Comparison of ENCODE assay signal across 19 cellular contexts in genomic region chr2:26715528-26716270, GRCh38. TPM values are rescaled to one million over a fixed set of nuclear protein-coding genes. Genes with fewer than 3 reads are reported as not detected.
DNase-seq lines count a peak whose midpoint lies in the region; ATAC-seq, FAIRE-seq and TF ChIP-seq lines count a peak whose summit lies in the region.
"Had no signal": no experiment of that assay in that cellular context is flagged by ENCODE, and none has a peak within 500 bp of the region (broad histone marks: within the 10 kb centered on the region; RNA-seq: fewer than 3 reads in every experiment).

No MANE protein-coding gene starts in this region.

- FAIRE-seq in HepG2 (lab: Jason Lieb, UNC) (no peak), H1 (lab: Jason Lieb, UNC) (no peak)
- FAIRE-seq: A204.1, G401.6, GM12892 had no signal

- H4K91ac ChIP-seq in H1 (replicated peaks; ENCODE audit: insufficient read length, low read length) (peak overlapping the region; percentile 32), neuronal stem cell (ENCODE audit: low read depth, low read length, poor library complexity) (no peak overlapping the region)

- no peak overlapping the region for H4K5ac ChIP-seq in H1 (ENCODE audit: insufficient read length, low read depth, low read length)

- H2BK5ac ChIP-seq in H1 (ENCODE audit: low read depth, low read length) (no peak overlapping the region), neuronal stem cell (ENCODE audit: low read length) (no peak overlapping the region)

- H3K9me3 ChIP-seq in HepG2 (ENCODE audit: low read length) (no peaks in the 10 kb centered on the region), right lobe of liver (no peaks in the 10 kb centered on the region), H1 (ENCODE audit: insufficient read depth in 2 of 2, low read depth in 1 of 2, low read length in 1 of 2) (no peaks in the 10 kb centered on the region), neuronal stem cell (replicated peaks in 1 of 2; ENCODE audit: control insufficient read depth in 2 of 2, insufficient read depth in 1 of 2, low read depth in 1 of 2, low read length in 2 of 2) (no peaks in the 10 kb centered on the region)
- H3K9me3 ChIP-seq: BE2C, HAP-1 had no signal

- in situ Hi-C loops in HepG2 (cut with HindIII; ENCODE audit: extremely low pct_ligation_motif_present, low pct_unique_long_range_greater_than_20kb): no loop called here

- H3K4ac ChIP-seq in H1 (replicated peaks; ENCODE audit: insufficient read length, low read depth, low read length) (no peak overlapping the region), neuronal stem cell (ENCODE audit: low read length) (no peak overlapping the region)

- TF ChIP-seq POLR2A in HepG2 (IDR thresholded peaks at IDR 0.05; ENCODE audit: insufficient read depth in 1 of 2, low read depth in 2 of 2, low read length in 2 of 2) (no peak), right lobe of liver (IDR thresholded peaks at IDR 0.05) (no peak), H1 (IDR thresholded peaks at IDR 0.05; ENCODE audit: control extremely low read depth in 1 of 2, low read depth in 2 of 2, low read length in 2 of 2) (no peak)

- H3K4me1 ChIP-seq in HepG2 (ENCODE audit: insufficient read depth, low read length): peaks cover 11% of the 10 kb centered on the region
- H3K4me1 ChIP-seq in right lobe of liver: peaks cover 0 to 13% (median 6%) of the 10 kb centered on the region in 4 donors
- peaks cover 0 to 6% (median 2%) of the 10 kb centered on the region in 4 experiments; a peak in 4 of 7 replicates for H3K4me1 ChIP-seq in H1 (replicated peaks in 1 of 4; ENCODE audit: control insufficient read depth in 3 of 4, insufficient read depth in 4 of 4, low read length in 3 of 4)
- H3K4me1 ChIP-seq in neuronal stem cell (ENCODE audit: control insufficient read depth in 2 of 2, insufficient read depth in 1 of 2, low read depth in 1 of 2, low read length in 2 of 2): peaks cover 3 to 5% of the 10 kb centered on the region in 2 donors
- H3K4me1 ChIP-seq: HAP-1 had no signal

- no peak overlapping the region for H3K4me2 ChIP-seq in HepG2 (ENCODE audit: low read depth, low read length)
- no peak overlapping the region for H3K4me2 ChIP-seq in H1 (ENCODE audit: insufficient read depth in 1 of 2, low read depth in 2 of 2, low read length in 2 of 2)
- no peak overlapping the region for H3K4me2 ChIP-seq in neuronal stem cell (ENCODE audit: insufficient read depth, low read length, poor library complexity, severe bottlenecking)

- POLR2A ChIA-PET in HepG2 (lab: Yijun Ruan, JAX): no interaction called here
- POLR2A ChIA-PET in H1 (lab: Charles Lee; ENCODE audit: partially characterized antibody): interaction anchor here (0.8 kb wide), 1 partner anchor 14 kb away, joined by 3 read pairs; no protein-coding TSS in a partner anchor

- CTCF ChIA-PET in HepG2 (lab: Yijun Ruan, JAX; ENCODE audit: low intra/inter-chr PET ratio, low total read pairs): no interaction called here
- CTCF ChIA-PET in H1 (lab: Charles Lee; ENCODE audit: partially characterized antibody): interaction anchor here (1.2 kb wide), 1 partner anchor 18 kb away, joined by 3 read pairs; no protein-coding TSS in a partner anchor

- no peak overlapping the region for H3K9ac ChIP-seq in HepG2 (ENCODE audit: insufficient read depth, low read depth, low read length)
- H3K9ac ChIP-seq in H1 (replicated peaks in 1 of 4; ENCODE audit: extremely low read depth in 1 of 4, low read depth in 3 of 4, low read length in 3 of 4): no peak overlapping the region
- no peak overlapping the region for H3K9ac ChIP-seq in neuronal stem cell (ENCODE audit: low read depth, low read length, poor library complexity)

- DNase-seq in HepG2 (ENCODE audit: low spot score): no peak
- no peak for DNase-seq in right lobe of liver
- no peak for DNase-seq in H1 (ENCODE audit: low read depth in 1 of 2, low spot score in 2 of 2)
- no peak for DNase-seq in neuronal stem cell (ENCODE audit: low spot score)
- DNase-seq in activated naive CD4-positive, alpha-beta T cell treated with Interleukin-2 at 50 U/mL for 16 hours: no peak
- DNase-seq in HuH-7.5 (ENCODE audit: low spot score): no peak
- DNase-seq: BE2C; CD4-positive, alpha-beta memory T cell; DMS153; DMS79 treated with DMSO at 0.1 percent for 48 hours; EL; GOT3 had no signal

- ATAC-seq in HepG2: no peak
- no peak for ATAC-seq in right lobe of liver
- no peak for ATAC-seq in activated CD4-positive, CD25-positive, alpha-beta regulatory T cell treated with anti-CD3 and anti-CD28 coated beads, Interleukin-2, amount 50 U/mL, for 24 hours

- H3K14ac ChIP-seq in H1 (ENCODE audit: insufficient read length) (no peak overlapping the region), neuronal stem cell (ENCODE audit: low read length) (no peak overlapping the region)

- WGBS in HepG2 (ENCODE audit: low lambda C conversion rate): 18% methylated on average over 10 of the region's 13 CpGs
- 67% methylated on average over 3 of the region's 13 CpGs for WGBS in right lobe of liver (ENCODE audit: insufficient coverage, low coverage, low lambda C conversion rate, missing lambda C conversion rate)
- WGBS in H1 (ENCODE audit: extremely low coverage in 1 of 2, insufficient coverage in 1 of 2, insufficient read length in 1 of 2, insufficient replicate concordance in 2 of 2, low coverage in 1 of 2, low lambda C conversion rate in 2 of 2, missing lambda C conversion rate in 1 of 2), 2 experiments: 84% methylated on average over 13 of the region's 13 CpGs; no CpG with 5 or more reads in 1 of the 2 experiments
- no CpG with 5 or more reads among the region's 13 CpGs for WGBS in neuronal stem cell (ENCODE audit: extremely low coverage in 2 of 2, insufficient read length in 2 of 2, insufficient replicate concordance in 1 of 2), 2 donors

- no TSS peak for BruUV-seq in HepG2 (replicated peaks; lab: Mats Ljungman, UMichigan)

- H3K56ac ChIP-seq in H1 (replicated peaks; ENCODE audit: insufficient read length, low read depth, low read length): no peak overlapping the region

- H3K18ac ChIP-seq in H1 (ENCODE audit: extremely low read depth, low read length) (no peak overlapping the region), neuronal stem cell (ENCODE audit: low read length) (peak overlapping the region; percentile 15)

- H4K8ac ChIP-seq in H1 (ENCODE audit: extremely low read depth, insufficient read depth, low read length): no peak overlapping the region
- no peak overlapping the region for H4K8ac ChIP-seq in neuronal stem cell (ENCODE audit: low read depth, low read length)

- H2BK12ac ChIP-seq in H1 (ENCODE audit: low read depth, low read length) (no peak overlapping the region), neuronal stem cell (ENCODE audit: low read length) (no peak overlapping the region)

- TF ChIP-seq RAD21 in HepG2 (CRISPR knock-in tag; IDR thresholded peaks at IDR 0.05) (no peak), H1 (IDR thresholded peaks at IDR 0.05 in 1 of 2, conservative IDR thresholded peaks at IDR 0.05 in 1 of 2; ENCODE audit: low read depth in 2 of 2, low read length in 2 of 2) (no peak)

- no peaks in the 10 kb centered on the region; the same call in 1 of the 2 replicates for H3K23me2 ChIP-seq in H1 (ENCODE audit: low read depth, low read length)

- H3K79me2 ChIP-seq in HepG2 (ENCODE audit: insufficient read depth, low read length) (no peaks in the 10 kb centered on the region), H1 (ENCODE audit: control insufficient read depth in 1 of 2, insufficient read depth in 2 of 2, low read length in 2 of 2) (no peaks in the 10 kb centered on the region)

- no peaks in the 10 kb centered on the region for H3K36me3 ChIP-seq in HepG2 (replicated peaks in 1 of 2; ENCODE audit: control insufficient read depth in 1 of 2, insufficient read depth in 2 of 2, low read length in 2 of 2)
- H3K36me3 ChIP-seq in right lobe of liver: no peaks in the 10 kb centered on the region
- no peaks in the 10 kb centered on the region for H3K36me3 ChIP-seq in H1 (ENCODE audit: control insufficient read depth in 2 of 4, insufficient read depth in 4 of 4, low read length in 3 of 4)
- no peaks in the 10 kb centered on the region for H3K36me3 ChIP-seq in neuronal stem cell (replicated peaks in 1 of 2; ENCODE audit: control insufficient read depth in 2 of 2, insufficient read depth in 2 of 2, low read length in 2 of 2)
- H3K36me3 ChIP-seq: BE2C, HAP-1 had no signal

- H3K23ac ChIP-seq in H1 (ENCODE audit: insufficient read length) (no peak overlapping the region), neuronal stem cell (ENCODE audit: low read depth, low read length, poor library complexity) (no peak overlapping the region)

- H2BK20ac ChIP-seq in H1 (ENCODE audit: low read length): no peak overlapping the region

- TF ChIP-seq EP300 in HepG2 (IDR thresholded peaks at IDR 0.05; ENCODE audit: low read depth in 2 of 2, low read length in 2 of 2) (no peak), HepG2 (CRISPR knock-in tag; IDR thresholded peaks at IDR 0.05; ENCODE audit: borderline replicate concordance) (no peak), H1 (IDR thresholded peaks at IDR 0.05; ENCODE audit: borderline replicate concordance in 1 of 2, low read depth in 2 of 2, low read length in 2 of 2) (no peak)

- H2BK15ac ChIP-seq in H1 (ENCODE audit: low read length) (no peak overlapping the region), neuronal stem cell (ENCODE audit: low read length) (no peak overlapping the region)

- no peaks in the 10 kb centered on the region for H4K20me1 ChIP-seq in HepG2 (ENCODE audit: insufficient read depth, low read length)
- H4K20me1 ChIP-seq in H1 (replicated peaks in 1 of 2; ENCODE audit: control insufficient read depth in 1 of 2, insufficient read depth in 2 of 2, low read length in 2 of 2): no peaks in the 10 kb centered on the region

- H3K79me1 ChIP-seq in H1 (ENCODE audit: low read depth, low read length) (no peaks in the 10 kb centered on the region), neuronal stem cell (ENCODE audit: low read depth, low read length) (no peaks in the 10 kb centered on the region)

- H2AFZ ChIP-seq in HepG2 (ENCODE audit: low read length) (no peak overlapping the region), H1 (ENCODE audit: low read length) (no peak overlapping the region), neuronal stem cell (ENCODE audit: low read length) (no peak overlapping the region)

- H2BK120ac ChIP-seq in H1 (replicated peaks; ENCODE audit: low read depth, low read length): no peak overlapping the region
- H2BK120ac ChIP-seq in neuronal stem cell (ENCODE audit: low read depth, low read length): no peak overlapping the region

- no peak overlapping the region for H2AK5ac ChIP-seq in H1 (ENCODE audit: low read depth, low read length)
- H2AK5ac ChIP-seq in neuronal stem cell (ENCODE audit: low read depth, low read length): no peak overlapping the region

- no peak overlapping the region for H3K4me3 ChIP-seq in HepG2 (replicated peaks in 1 of 3; ENCODE audit: insufficient read depth in 1 of 3, low read depth in 2 of 3, low read length in 3 of 3)
- no peak overlapping the region for H3K4me3 ChIP-seq in right lobe of liver
- no peak overlapping the region for H3K4me3 ChIP-seq in H1 (ENCODE audit: extremely low read depth in 1 of 4, insufficient read depth in 2 of 4, low read depth in 3 of 4, low read length in 4 of 4)
- H3K4me3 ChIP-seq in neuronal stem cell (ENCODE audit: low read length in 2 of 2): no peak overlapping the region
- H3K4me3 ChIP-seq: HAP-1 had no signal

- H3K27ac ChIP-seq in HepG2 (ENCODE audit: extremely low read length, insufficient read depth, low read length): no peak overlapping the region
- H3K27ac ChIP-seq in right lobe of liver: no peak overlapping the region
- no peak overlapping the region for H3K27ac ChIP-seq in H1 (ENCODE audit: low read depth, low read length)
- no peak overlapping the region for H3K27ac ChIP-seq in neuronal stem cell (replicated peaks; ENCODE audit: low read length)
- H3K27ac ChIP-seq: C4-2B had no signal

- H3K27me3 ChIP-seq in HepG2 (ENCODE audit: control insufficient read depth in 1 of 2, insufficient read depth in 2 of 2, low read length in 2 of 2): peaks cover 0 to 72% of the 10 kb centered on the region in 2 experiments; a peak in 4 of 5 replicates
- no peaks in the 10 kb centered on the region for H3K27me3 ChIP-seq in right lobe of liver
- no peaks in the 10 kb centered on the region for H3K27me3 ChIP-seq in H1 (replicated peaks in 1 of 4; ENCODE audit: control insufficient read depth in 3 of 4, extremely low read depth in 1 of 4, insufficient read depth in 3 of 4, low read length in 3 of 4)
- H3K27me3 ChIP-seq in neuronal stem cell (ENCODE audit: control insufficient read depth in 3 of 3, insufficient read depth in 3 of 3, low read depth in 1 of 3, low read length in 3 of 3): no peaks in the 10 kb centered on the region
- H3K27me3 ChIP-seq: BE2C had no signal

- intact Hi-C loops in HepG2 (cut with micrococcal nuclease; ENCODE audit: unreplicated experiment): no loop called here
- intact Hi-C loops in right lobe of liver (cut with DNase I): no loop called here

- no peak for TF ChIP-seq CTCF in HepG2 (CRISPR knock-in tag; IDR thresholded peaks at IDR 0.05)
- no peak for TF ChIP-seq CTCF in right lobe of liver (IDR thresholded peaks at IDR 0.05)
- TF ChIP-seq CTCF in H1 (IDR thresholded peaks at IDR 0.05; ENCODE audit: control extremely low read depth in 1 of 3, insufficient read depth in 1 of 3, low read depth in 1 of 3, low read length in 3 of 3): no peak

RNA-seq across cellular contexts. Expression of gene KCNK3, which starts 23.2 kb away (rescaled TPM):
- total RNA-seq in HepG2 (2016; rRNA removed; fragmentation: Illumina TruSeq; extraction: Trizol) (not detected in 2 replicates), right lobe of liver (under 1 TPM; 0.18 to 0.43 (median 0.33) TPM)
- not detected in 2 replicates for total RNA-seq in HepG2 (2016; cell fraction: cytosol; rRNA removed; fragmentation: Illumina TruSeq; extraction: Trizol; ENCODE audit: low read depth)
- not detected in 2 replicates for total RNA-seq in HepG2 (2016; cell fraction: insoluble cytoplasmic fraction; rRNA removed; fragmentation: Illumina TruSeq; extraction: Trizol)
- not detected in 2 replicates for total RNA-seq in HepG2 (2016; cell fraction: membrane; rRNA removed; fragmentation: Illumina TruSeq; extraction: Trizol)
- not detected in 2 replicates for total RNA-seq in HepG2 (2016; cell fraction: nucleus; rRNA removed; fragmentation: Illumina TruSeq; extraction: Trizol)
- polyA plus RNA-seq in HepG2 (2011; rRNA removed) (0.03 TPM in 1 of 2 replicates, not detected in the other), H1 (2011; rRNA removed) (0.29 and 0.33 TPM in 2 replicates)
- polyA plus RNA-seq in HepG2 (2011; cell fraction: cytosol; rRNA removed): not detected in 2 replicates
- polyA plus RNA-seq in HepG2 (2011; cell fraction: nucleus; rRNA removed): not detected in 2 replicates
- polyA plus RNA-seq in HepG2 (2012): not detected in 2 replicates
- not detected in 2 replicates for polyA plus RNA-seq in HepG2 (2016; cell fraction: cytosol; fragmentation: Illumina TruSeq; extraction: Trizol; ENCODE audit: low read depth)
- not detected in 2 replicates for polyA plus RNA-seq in HepG2 (2016; cell fraction: insoluble cytoplasmic fraction; fragmentation: Illumina TruSeq; extraction: Trizol; ENCODE audit: low read depth)
- not detected in 2 replicates for polyA plus RNA-seq in HepG2 (2016; cell fraction: membrane; fragmentation: Illumina TruSeq; extraction: Trizol; ENCODE audit: low read depth)
- not detected in 2 replicates for polyA plus RNA-seq in HepG2 (2016; cell fraction: nucleus; fragmentation: Illumina TruSeq; extraction: Trizol; ENCODE audit: insufficient read depth, low read depth)
- 3.7 TPM in 1 of 2 replicates, not detected in the other for polyA minus RNA-seq in HepG2 (2011; rRNA and poly(A)+ RNA removed; ENCODE audit: low replicate concordance)
- polyA minus RNA-seq in HepG2 (2011; cell fraction: cytosol; rRNA and poly(A)+ RNA removed): not detected in 2 replicates
- not detected in 2 replicates for polyA minus RNA-seq in HepG2 (2011; cell fraction: nucleus; rRNA and poly(A)+ RNA removed)
- 0.11 and 0.30 TPM in 2 replicates for total RNA-seq in H1 (2021; fragmentation: NEBNext Ultra II Directional; extraction: Animal tissue kit (Norgen Biotek cat#: 25700))
- 0.08 TPM for polyA plus RNA-seq in H1 (2011; cell fraction: cytosol; rRNA removed)
- polyA plus RNA-seq in H1 (2011; cell fraction: nucleus; rRNA removed): 0.11 TPM
- polyA plus RNA-seq in H1 (2012, experiment 1 of 2): 0.05 to 0.24 TPM (median 0.14 TPM) in 4 replicates
- polyA plus RNA-seq in H1 (2012, experiment 2 of 2): 0.09 TPM
- 0.06 TPM for polyA plus RNA-seq in H1 (2013, experiment 1 of 2)
- 0.04 TPM for polyA plus RNA-seq in H1 (2013, experiment 2 of 2)
- 0.06 and 0.15 TPM in 2 replicates for polyA minus RNA-seq in H1 (2011; rRNA and poly(A)+ RNA removed)
- not detected for polyA minus RNA-seq in H1 (2011; cell fraction: cytosol; rRNA and poly(A)+ RNA removed)
- not detected for polyA minus RNA-seq in H1 (2011; cell fraction: nucleus; rRNA and poly(A)+ RNA removed)
- polyA plus RNA-seq in neuronal stem cell (2013, experiment 1 of 2): 0.03 TPM
- polyA plus RNA-seq in neuronal stem cell (2013, experiment 2 of 2): 0.01 TPM
- total RNA-seq: CD4-positive, alpha-beta memory T cell; HT-29 had no signal
- polyA plus RNA-seq: CD4-positive, alpha-beta memory T cell had no signal

RNA-seq across cellular contexts. Expression of gene SLC35F6, which starts 48.4 kb away (rescaled TPM):
- 11.8 and 21.2 TPM in 2 replicates for total RNA-seq in HepG2 (2016; rRNA removed; fragmentation: Illumina TruSeq; extraction: Trizol)
- total RNA-seq in HepG2 (2016; cell fraction: cytosol; rRNA removed; fragmentation: Illumina TruSeq; extraction: Trizol; ENCODE audit: low read depth): 3.5 and 3.7 TPM in 2 replicates
- 9.9 and 20.3 TPM in 2 replicates for total RNA-seq in HepG2 (2016; cell fraction: insoluble cytoplasmic fraction; rRNA removed; fragmentation: Illumina TruSeq; extraction: Trizol)
- total RNA-seq in HepG2 (2016; cell fraction: membrane; rRNA removed; fragmentation: Illumina TruSeq; extraction: Trizol): 14.2 and 15.5 TPM in 2 replicates
- 19.3 and 24.0 TPM in 2 replicates for total RNA-seq in HepG2 (2016; cell fraction: nucleus; rRNA removed; fragmentation: Illumina TruSeq; extraction: Trizol)
- polyA plus RNA-seq in HepG2 (2011; rRNA removed): 15.2 and 19.2 TPM in 2 replicates
- 16.7 and 16.8 TPM in 2 replicates for polyA plus RNA-seq in HepG2 (2011; cell fraction: cytosol; rRNA removed)
- polyA plus RNA-seq in HepG2 (2011; cell fraction: nucleus; rRNA removed): 12.0 and 12.7 TPM in 2 replicates
- 7.1 and 9.5 TPM in 2 replicates for polyA plus RNA-seq in HepG2 (2012)
- polyA plus RNA-seq in HepG2 (2016; cell fraction: cytosol; fragmentation: Illumina TruSeq; extraction: Trizol; ENCODE audit: low read depth): 2.7 and 3.6 TPM in 2 replicates
- 7.6 and 11.6 TPM in 2 replicates for polyA plus RNA-seq in HepG2 (2016; cell fraction: insoluble cytoplasmic fraction; fragmentation: Illumina TruSeq; extraction: Trizol; ENCODE audit: low read depth)
- 8.6 and 8.7 TPM in 2 replicates for polyA plus RNA-seq in HepG2 (2016; cell fraction: membrane; fragmentation: Illumina TruSeq; extraction: Trizol; ENCODE audit: low read depth)
- polyA plus RNA-seq in HepG2 (2016; cell fraction: nucleus; fragmentation: Illumina TruSeq; extraction: Trizol; ENCODE audit: insufficient read depth, low read depth): 26.2 and 26.3 TPM in 2 replicates
- 75.6 and 115 TPM in 2 replicates for polyA minus RNA-seq in HepG2 (2011; rRNA and poly(A)+ RNA removed; ENCODE audit: low replicate concordance)
- polyA minus RNA-seq in HepG2 (2011; cell fraction: cytosol; rRNA and poly(A)+ RNA removed): 19.2 and 22.7 TPM in 2 replicates
- polyA minus RNA-seq in HepG2 (2011; cell fraction: nucleus; rRNA and poly(A)+ RNA removed): 13.9 and 16.2 TPM in 2 replicates
- total RNA-seq in right lobe of liver: 10 to 100 TPM; 14.2 to 73.9 (median 27.2) TPM
- total RNA-seq in H1 (2021; fragmentation: NEBNext Ultra II Directional; extraction: Animal tissue kit (Norgen Biotek cat#: 25700)): 11.2 and 11.6 TPM in 2 replicates
- polyA plus RNA-seq in H1 (2011; rRNA removed): 12.9 and 13.5 TPM in 2 replicates
- polyA plus RNA-seq in H1 (2011; cell fraction: cytosol; rRNA removed): 7.3 TPM
- 6.5 TPM for polyA plus RNA-seq in H1 (2011; cell fraction: nucleus; rRNA removed)
- 7.5 to 10.5 TPM (median 8.8 TPM) in 4 replicates for polyA plus RNA-seq in H1 (2012, experiment 1 of 2)
- polyA plus RNA-seq in H1 (2012, experiment 2 of 2): 8.0 TPM
- polyA plus RNA-seq in H1 (2013, experiment 1 of 2): 14.9 TPM
- polyA plus RNA-seq in H1 (2013, experiment 2 of 2): 17.3 TPM
- 19.7 and 19.8 TPM in 2 replicates for polyA minus RNA-seq in H1 (2011; rRNA and poly(A)+ RNA removed)
- 12.4 TPM for polyA minus RNA-seq in H1 (2011; cell fraction: cytosol; rRNA and poly(A)+ RNA removed)
- 9.9 TPM for polyA minus RNA-seq in H1 (2011; cell fraction: nucleus; rRNA and poly(A)+ RNA removed)
- 8.5 TPM for polyA plus RNA-seq in neuronal stem cell (2013, experiment 1 of 2)
- 9.6 TPM for polyA plus RNA-seq in neuronal stem cell (2013, experiment 2 of 2)
